ENCODE assay signal across 30 cellular contexts in genomic region chr3:170496026-170496867, GRCh38.
A peak's percentile ranks its signal among the peaks of the same experiment; 100 is the strongest.
DNase-seq lines count a peak whose midpoint lies in the region; ATAC-seq and TF ChIP-seq lines count a peak whose summit lies in the region.
"Had no signal": no experiment of that assay in that cellular context is flagged by ENCODE, and none has a peak within 500 bp of the region (broad histone marks: within the 10 kb centered on the region; RNA-seq: fewer than 3 reads in every experiment).

No MANE protein-coding gene starts in this region.

- intact Hi-C loops in dorsolateral prefrontal cortex (cut with DNase I), result loop anchor here in 1 of 2 donors (5.0 kb wide), 2 partner anchors 79 to 316 kb away; partner anchors contain the start of gene CLDN11
- intact Hi-C loops in naive thymus-derived CD4-positive, alpha-beta T cell (cut with micrococcal nuclease), result no loop called here

- peak overlapping the region; percentile 75 for H3K23ac ChIP-seq in neuronal stem cell (ENCODE audit: low read depth, low read length, poor library complexity)

- no peak overlapping the region for H4K8ac ChIP-seq in neuronal stem cell (ENCODE audit: low read depth, low read length)

- H3K36me3 ChIP-seq in Loucy (ENCODE audit: insufficient read depth, low read length), result no peaks in the 10 kb centered on the region
- H3K36me3 ChIP-seq in neuronal stem cell (replicated peaks in 1 of 2; ENCODE audit: control insufficient read depth in 2 of 2, insufficient read depth in 2 of 2, low read length in 2 of 2), result no peaks in the 10 kb centered on the region
- H3K36me3 ChIP-seq in naive thymus-derived CD4-positive, alpha-beta T cell (ENCODE audit: control insufficient read depth in 2 of 3, insufficient read depth in 3 of 3, low read length in 3 of 3), result no peaks in the 10 kb centered on the region
- H3K36me3 ChIP-seq: gastroesophageal sphincter, right atrium auricular region, SJCRH30, upper lobe of right lung had no signal

- H3K18ac ChIP-seq in neuronal stem cell (ENCODE audit: low read length), result peak overlapping the region; percentile 73

- no CpG with 5 or more reads among the region's 40 CpGs for WGBS in neuronal stem cell (ENCODE audit: extremely low coverage in 2 of 2, insufficient read length in 2 of 2, insufficient replicate concordance in 1 of 2), 2 donors

- ATAC-seq in naive thymus-derived CD4-positive, alpha-beta T cell, result no peak
- no peak for ATAC-seq in GM21526 (IDR thresholded peaks at IDR 0.05; ENCODE audit: low FRiP score, unreplicated experiment)
- ATAC-seq: activated CD4-positive, CD25-positive, alpha-beta regulatory T cell treated with anti-CD3 and anti-CD28 coated beads, Interleukin-2, amount 50 U/mL, for 24 hours; gastroesophageal sphincter; left lobe of liver; natural killer cell; T-cell; upper lobe of right lung had no signal

- DNase-seq in ELF-1 (ENCODE audit: low read depth, low spot score), result peak; percentile 27
- no peak for DNase-seq in dorsolateral prefrontal cortex
- DNase-seq in neuronal stem cell (ENCODE audit: low spot score), result no peak
- no peak for DNase-seq in naive thymus-derived CD4-positive, alpha-beta T cell
- DNase-seq in T-helper 1 cell, result no peak
- no peak for DNase-seq in iPS-NIHi11 (ENCODE audit: low spot score)
- DNase-seq: activated CD4-positive, alpha-beta T cell treated with anti-CD3 and anti-CD28 coated beads, Interleukin-2, amount 50 U/mL, for 48 hours; COR-L47; DMS53; GDM1; hypothalamus; KBM-7; MM.1S; natural killer cell; NCI-H1417 treated with DMSO at 0.1 percent for 48 hours; NCI-H2081; NCI-H226; NCI-H69; SJCRH30; stimulated activated CD4-positive, alpha-beta T cell treated with anti-CD3 and anti-CD28 coated beads, Interleukin-4, amount 100 ng/mL, for 1 hour; T-cell; upper lobe of right lung had no signal

- POLR2A ChIA-PET in naive thymus-derived CD4-positive, alpha-beta T cell (lab: Charles Lee), result no interaction called here

- H3K4me2 ChIP-seq in Loucy (ENCODE audit: low read depth, low read length, poor library complexity, severe bottlenecking) (no peak overlapping the region), neuronal stem cell (ENCODE audit: insufficient read depth, low read length, poor library complexity, severe bottlenecking) (no peak overlapping the region)

- H4K91ac ChIP-seq in neuronal stem cell (ENCODE audit: low read depth, low read length, poor library complexity), result no peak overlapping the region

- H3K27ac ChIP-seq in dorsolateral prefrontal cortex (peak overlapping the region in 42 of 59 donors; percentile 3 to 100 (median 50)), neuronal stem cell (replicated peaks; ENCODE audit: low read length) (no peak overlapping the region)
- no peak overlapping the region for H3K27ac ChIP-seq in naive thymus-derived CD4-positive, alpha-beta T cell (ENCODE audit: low read depth, low read length)
- H3K27ac ChIP-seq: gastroesophageal sphincter, right atrium auricular region, SJCRH30, upper lobe of right lung had no signal

- H3K4me3 ChIP-seq in Loucy (ENCODE audit: low read length, poor library complexity, severe bottlenecking) (no peak overlapping the region), dorsolateral prefrontal cortex (no peak overlapping the region), neuronal stem cell (ENCODE audit: low read length in 2 of 2) (peak overlapping the region in 1 of 2 donors; percentile 63)
- H3K4me3 ChIP-seq in naive thymus-derived CD4-positive, alpha-beta T cell (ENCODE audit: low read length), result no peak overlapping the region
- H3K4me3 ChIP-seq: gastroesophageal sphincter, right atrium auricular region, SJCRH30, upper lobe of right lung had no signal

- peak overlapping the region; percentile 27 for H2BK15ac ChIP-seq in neuronal stem cell (ENCODE audit: low read length)

- H3K27me3 ChIP-seq in Loucy (ENCODE audit: insufficient read depth, low read length, poor library complexity, severe bottlenecking) (no peaks in the 10 kb centered on the region), dorsolateral prefrontal cortex (no peaks in the 10 kb centered on the region), neuronal stem cell (ENCODE audit: control insufficient read depth in 3 of 3, insufficient read depth in 3 of 3, low read depth in 1 of 3, low read length in 3 of 3) (no peaks in the 10 kb centered on the region)
- no peaks in the 10 kb centered on the region for H3K27me3 ChIP-seq in naive thymus-derived CD4-positive, alpha-beta T cell (ENCODE audit: control insufficient read depth in 2 of 2, insufficient read depth in 2 of 2, low read length in 2 of 2)
- H3K27me3 ChIP-seq: gastroesophageal sphincter, right atrium auricular region, SJCRH30, upper lobe of right lung had no signal

- no peaks in the 10 kb centered on the region for H3K9me3 Mint-ChIP-seq in naive thymus-derived CD4-positive, alpha-beta T cell
- H3K9me3 Mint-ChIP-seq: activated naive CD4-positive, alpha-beta T cell treated with anti-CD3 and anti-CD28 coated beads, Interleukin-2, amount 50 U/mL, for 24 hours; activated T-helper 1 cell treated with anti-CD3 and anti-CD28 coated beads, Interleukin-12 subunit alpha, Interleukin-12 subunit beta, Interleukin-2, Interleukin-4 antibody, amounts not matched to agents 30 ng/mL and 10 ng/mL and 1 ng/mL, durations not matched to agents 14 hours and 24 hours and 36 hours; natural killer cell; T-cell had no signal

- H3K4ac ChIP-seq in neuronal stem cell (ENCODE audit: low read length), result no peak overlapping the region

- H2BK5ac ChIP-seq in neuronal stem cell (ENCODE audit: low read length), result peak overlapping the region; percentile 56

- H3K14ac ChIP-seq in neuronal stem cell (ENCODE audit: low read length), result peak overlapping the region; percentile 56

- H3K4me3 Mint-ChIP-seq in naive thymus-derived CD4-positive, alpha-beta T cell, result no peak overlapping the region
- H3K4me3 Mint-ChIP-seq: activated naive CD4-positive, alpha-beta T cell treated with anti-CD3 and anti-CD28 coated beads, Interleukin-2, amount 50 U/mL, for 24 hours; activated T-helper 1 cell treated with anti-CD3 and anti-CD28 coated beads, Interleukin-12 subunit alpha, Interleukin-12 subunit beta, Interleukin-2, Interleukin-4 antibody, amounts not matched to agents 30 ng/mL and 10 ng/mL and 1 ng/mL, durations not matched to agents 14 hours and 24 hours and 36 hours; natural killer cell; T-cell had no signal

- H2AFZ ChIP-seq in Loucy (ENCODE audit: low read length) (no peak overlapping the region), neuronal stem cell (ENCODE audit: low read length) (no peak overlapping the region)

- H3K79me2 ChIP-seq in Loucy (ENCODE audit: insufficient read depth, low read length), result no peaks in the 10 kb centered on the region

- no peak overlapping the region for H2BK12ac ChIP-seq in neuronal stem cell (ENCODE audit: low read length)

- H3K9me3 ChIP-seq in Loucy (ENCODE audit: insufficient read depth, low read depth, low read length) (no peaks in the 10 kb centered on the region), neuronal stem cell (replicated peaks in 1 of 2; ENCODE audit: control insufficient read depth in 2 of 2, insufficient read depth in 1 of 2, low read depth in 1 of 2, low read length in 2 of 2) (peaks cover 0 to 2% of the 10 kb centered on the region in 2 donors)
- no peaks in the 10 kb centered on the region for H3K9me3 ChIP-seq in naive thymus-derived CD4-positive, alpha-beta T cell (ENCODE audit: control insufficient read depth in 2 of 3, low read length in 3 of 3)
- H3K9me3 ChIP-seq: gastroesophageal sphincter, right atrium auricular region, SJCRH30, upper lobe of right lung had no signal

- H3K4me1 ChIP-seq in Loucy (ENCODE audit: insufficient read depth, low read length, poor library complexity, severe bottlenecking) (no peaks in the 10 kb centered on the region), neuronal stem cell (ENCODE audit: control insufficient read depth in 2 of 2, insufficient read depth in 1 of 2, low read depth in 1 of 2, low read length in 2 of 2) (peaks cover 0 to 1% of the 10 kb centered on the region in 2 donors)
- H3K4me1 ChIP-seq in naive thymus-derived CD4-positive, alpha-beta T cell (ENCODE audit: control insufficient read depth in 2 of 2, insufficient read depth in 2 of 2, low read length in 2 of 2), result no peaks in the 10 kb centered on the region
- H3K4me1 ChIP-seq: gastroesophageal sphincter, right atrium auricular region, SJCRH30, upper lobe of right lung had no signal

- CTCF ChIA-PET in naive thymus-derived CD4-positive, alpha-beta T cell (lab: Charles Lee), result no interaction called here

- no peaks in the 10 kb centered on the region for H3K79me1 ChIP-seq in neuronal stem cell (ENCODE audit: low read depth, low read length)

- H3K36me3 Mint-ChIP-seq in naive thymus-derived CD4-positive, alpha-beta T cell, result no peaks in the 10 kb centered on the region
- H3K36me3 Mint-ChIP-seq: activated naive CD4-positive, alpha-beta T cell treated with anti-CD3 and anti-CD28 coated beads, Interleukin-2, amount 50 U/mL, for 24 hours; natural killer cell; T-cell had no signal

- no peaks in the 10 kb centered on the region for H3K9me2 ChIP-seq in Loucy (replicated peaks; ENCODE audit: low read depth, low read length)

- no peak overlapping the region for H2BK120ac ChIP-seq in neuronal stem cell (ENCODE audit: low read depth, low read length)

- no peaks in the 10 kb centered on the region for H3F3A ChIP-seq in Loucy (ENCODE audit: low read depth)

- H3K27ac Mint-ChIP-seq in naive thymus-derived CD4-positive, alpha-beta T cell, result peak overlapping the region in 1 of 9 donors; percentile 63
- H3K27ac Mint-ChIP-seq: activated naive CD4-positive, alpha-beta T cell treated with anti-CD3 and anti-CD28 coated beads, Interleukin-2, amount 50 U/mL, for 24 hours; activated T-helper 1 cell treated with anti-CD3 and anti-CD28 coated beads, Interleukin-12 subunit alpha, Interleukin-12 subunit beta, Interleukin-2, Interleukin-4 antibody, amounts not matched to agents 30 ng/mL and 10 ng/mL and 1 ng/mL, durations not matched to agents 14 hours and 24 hours and 36 hours; natural killer cell; T-cell had no signal

- no peaks in the 10 kb centered on the region for H4K20me1 ChIP-seq in Loucy (ENCODE audit: insufficient read depth, low read length, poor library complexity, severe bottlenecking)

- peaks cover 6 to 9% (median 9%) of the 10 kb centered on the region in 5 donors for H3K27me3 Mint-ChIP-seq in naive thymus-derived CD4-positive, alpha-beta T cell
- H3K27me3 Mint-ChIP-seq: T-cell had no signal

- H3K9ac ChIP-seq in Loucy (ENCODE audit: low read depth, low read length, poor library complexity, severe bottlenecking) (no peak overlapping the region), neuronal stem cell (ENCODE audit: low read depth, low read length, poor library complexity) (no peak overlapping the region)

- peak overlapping the region; percentile 8 for H2AK5ac ChIP-seq in neuronal stem cell (ENCODE audit: low read depth, low read length)

- TF ChIP-seq CTCF in Loucy (conservative IDR thresholded peaks at IDR 0.05; ENCODE audit: low read length), result peak; percentile 21; the same call in 1 of the 2 replicates
- TF ChIP-seq CTCF in dorsolateral prefrontal cortex (IDR thresholded peaks at IDR 0.05 in 54 of 56, conservative IDR thresholded peaks at IDR 0.05 in 2 of 56; ENCODE audit: low read depth in 1 of 56, partially characterized antibody in 56 of 56), result peak in 1 of 56 donors; percentile 8

- H3K4me1 Mint-ChIP-seq in naive thymus-derived CD4-positive, alpha-beta T cell, result no peaks in the 10 kb centered on the region
- H3K4me1 Mint-ChIP-seq: activated naive CD4-positive, alpha-beta T cell treated with anti-CD3 and anti-CD28 coated beads, Interleukin-2, amount 50 U/mL, for 24 hours; natural killer cell; T-cell had no signal

Comparison
In these comparisons a context has a peak if more than half of its experiments do, and no peak if none do; other contexts are left out.
1. H3K27ac ChIP-seq: peak in dorsolateral prefrontal cortex (42 of 59); none in neuronal stem cell (single experiment) and naive thymus-derived CD4-positive, alpha-beta T cell (single experiment).